ENCODE assay signal across 25 cellular contexts in the genomic region with DNA sequence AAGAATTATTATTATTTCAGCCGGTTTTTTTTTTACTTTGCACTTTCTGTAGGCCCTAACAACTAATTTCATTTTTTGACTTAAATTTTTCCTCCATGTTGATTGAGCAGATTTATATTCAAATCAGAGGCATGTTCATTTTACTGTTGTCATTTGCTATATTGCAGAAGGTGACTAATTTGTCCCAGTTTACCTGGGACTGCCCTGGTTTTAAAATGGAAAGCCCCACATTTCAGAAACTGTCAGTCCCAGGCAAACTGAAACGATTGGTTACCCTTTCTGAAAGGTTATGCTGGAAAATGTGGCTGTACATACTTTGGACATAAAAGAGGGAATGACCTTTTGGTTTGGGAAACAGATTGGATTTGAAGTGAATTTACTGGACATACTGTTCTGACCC.
DNase-seq lines count a peak whose midpoint lies in the region; ATAC-seq, FAIRE-seq and TF ChIP-seq lines count a peak whose summit lies in the region.
"Had no signal": no experiment of that assay in that cellular context is flagged by ENCODE, and none has a peak within 500 bp of the region (broad histone marks: within the 10 kb centered on the region; RNA-seq: fewer than 3 reads in every experiment).

No MANE protein-coding gene starts in this region.

- H3K4me3 Mint-ChIP-seq in activated naive CD8-positive, alpha-beta T cell treated with anti-CD3 and anti-CD28 coated beads, Interleukin-2, amount 50 U/mL, for 24 hours = no peak overlapping the region
- no peak overlapping the region for H3K4me3 Mint-ChIP-seq in activated T-cell treated with anti-CD3 and anti-CD28 coated beads, Interleukin-2, amount 50 U/mL, for 4 hours
- H3K4me3 Mint-ChIP-seq: activated B cell treated with CpG ODN at 0.5 μM for 24 hours; B cell; central memory CD8-positive, alpha-beta T cell; nephron; T-helper 2 cell treated with Interferon-gamma antibody and Interleukin-4, amounts not matched to agents 5 μg/mL and 100 μg/mL, for 36 hours had no signal

- H3K27me3 Mint-ChIP-seq in activated naive CD8-positive, alpha-beta T cell treated with anti-CD3 and anti-CD28 coated beads, Interleukin-2, amount 50 U/mL, for 24 hours = no peaks in the 10 kb centered on the region
- H3K27me3 Mint-ChIP-seq in activated T-cell treated with anti-CD3 and anti-CD28 coated beads, Interleukin-2, amount 50 U/mL, for 4 hours (ENCODE audit: low read depth) = no peaks in the 10 kb centered on the region
- H3K27me3 Mint-ChIP-seq: activated B cell treated with CpG ODN at 0.5 μM for 24 hours; B cell; central memory CD8-positive, alpha-beta T cell had no signal

- H3K9me3 ChIP-seq in pancreas = no peaks in the 10 kb centered on the region
- H3K9me3 ChIP-seq: Caco-2, gastroesophageal sphincter had no signal

- no peaks in the 10 kb centered on the region for H3K36me3 ChIP-seq in pancreas
- H3K36me3 ChIP-seq: gastroesophageal sphincter, Peyer's patch had no signal

- no peak for TF ChIP-seq CTCF in pancreas (IDR thresholded peaks at IDR 0.05)

- peaks cover 14% of the 10 kb centered on the region for H3K9me3 Mint-ChIP-seq in activated naive CD8-positive, alpha-beta T cell treated with anti-CD3 and anti-CD28 coated beads, Interleukin-2, amount 50 U/mL, for 24 hours
- peaks cover 20% of the 10 kb centered on the region for H3K9me3 Mint-ChIP-seq in activated T-cell treated with anti-CD3 and anti-CD28 coated beads, Interleukin-2, amount 50 U/mL, for 4 hours
- H3K9me3 Mint-ChIP-seq: T-helper 2 cell treated with Interferon-gamma antibody and Interleukin-4, amounts not matched to agents 5 μg/mL and 100 μg/mL, for 36 hours had no signal

- no peaks in the 10 kb centered on the region for H3K36me3 Mint-ChIP-seq in activated naive CD8-positive, alpha-beta T cell treated with anti-CD3 and anti-CD28 coated beads, Interleukin-2, amount 50 U/mL, for 24 hours (ENCODE audit: low read depth)
- H3K36me3 Mint-ChIP-seq in activated T-cell treated with anti-CD3 and anti-CD28 coated beads, Interleukin-2, amount 50 U/mL, for 4 hours (ENCODE audit: insufficient read depth) = no peaks in the 10 kb centered on the region

- H3K4me1 Mint-ChIP-seq in activated naive CD8-positive, alpha-beta T cell treated with anti-CD3 and anti-CD28 coated beads, Interleukin-2, amount 50 U/mL, for 24 hours = peaks cover 10% of the 10 kb centered on the region
- H3K4me1 Mint-ChIP-seq in activated T-cell treated with anti-CD3 and anti-CD28 coated beads, Interleukin-2, amount 50 U/mL, for 4 hours (ENCODE audit: low read depth) = no peaks in the 10 kb centered on the region
- H3K4me1 Mint-ChIP-seq: activated B cell treated with CpG ODN at 0.5 μM for 24 hours; B cell; central memory CD8-positive, alpha-beta T cell; nephron had no signal

- no peak overlapping the region for H3K4me3 ChIP-seq in pancreas
- H3K4me3 ChIP-seq: gastroesophageal sphincter, Peyer's patch, psoas muscle had no signal

- H3K27ac ChIP-seq in pancreas = no peak overlapping the region
- H3K27ac ChIP-seq: gastroesophageal sphincter, Peyer's patch, psoas muscle had no signal

- ATAC-seq in GM18867 (IDR thresholded peaks at IDR 0.05; ENCODE audit: unreplicated experiment) (peak; percentile 46), GM21576 (IDR thresholded peaks at IDR 0.05; ENCODE audit: unreplicated experiment) (peak; percentile 50), HG03039 (IDR thresholded peaks at IDR 0.05; ENCODE audit: unreplicated experiment) (peak; percentile 64), pancreas (no peak)
- ATAC-seq in activated naive CD8-positive, alpha-beta T cell treated with anti-CD3 and anti-CD28 coated beads, Interleukin-2, amount 50 U/mL, for 24 hours = peak; percentile 59
- no peak for ATAC-seq in activated T-cell treated with anti-CD3 and anti-CD28 coated beads, Interleukin-2, amount 50 U/mL, for 4 hours
- ATAC-seq: esophagus mucosa, gastroesophageal sphincter, psoas muscle had no signal

- FAIRE-seq in pancreas (lab: Jason Lieb, UNC) = no peak

- intact Hi-C loops in pancreas (cut with DNase I) = no loop called here

- H3K27ac Mint-ChIP-seq in activated naive CD8-positive, alpha-beta T cell treated with anti-CD3 and anti-CD28 coated beads, Interleukin-2, amount 50 U/mL, for 24 hours = no peak overlapping the region
- H3K27ac Mint-ChIP-seq: activated B cell treated with CpG ODN at 0.5 μM for 24 hours; B cell; nephron; T-helper 2 cell treated with Interferon-gamma antibody and Interleukin-4, amounts not matched to agents 5 μg/mL and 100 μg/mL, for 36 hours had no signal

- DNase-seq in activated naive CD8-positive, alpha-beta T cell treated with anti-CD3 and anti-CD28 coated beads, Interleukin-2, amount 50 U/mL, for 24 hours = no peak
- DNase-seq in pancreas (no peak), NCI-H2171 (lab: John Stamatoyannopoulos, UW) (no peak), NCI-H146 treated with DMSO at 0.1 percent for 48 hours (lab: John Stamatoyannopoulos, UW; ENCODE audit: unreplicated experiment) (no peak)
- no peak for DNase-seq in activated T-cell treated with anti-CD3 and anti-CD28 coated beads, Interleukin-2, amount 50 U/mL, for 4 hours
- DNase-seq: activated B cell treated with CpG ODN at 0.5 μM for 24 hours; activated naive CD4-positive, alpha-beta T cell; aorta; Caco-2; Kasumi-1; mesenchymal stem cell; NCI-H1105 treated with DMSO at 0.1 percent for 48 hours; NCI-H82; Peyer's patch; psoas muscle; stimulated activated CD8-positive, alpha-beta memory T cell treated with anti-CD3 and anti-CD28 coated beads, Interleukin-4, amount 100 ng/mL, for 48 hours had no signal

- H3K27me3 ChIP-seq in pancreas = no peaks in the 10 kb centered on the region
- H3K27me3 ChIP-seq: gastroesophageal sphincter, Peyer's patch had no signal

- WGBS in pancreas, 2 donors = 48 to 62% methylated on average over 2 of the region's 2 CpGs

- no peaks in the 10 kb centered on the region for H3K4me1 ChIP-seq in pancreas
- H3K4me1 ChIP-seq: Caco-2, gastroesophageal sphincter, Peyer's patch, psoas muscle had no signal

Comparison
In these comparisons a context has a peak if more than half of its experiments do, and no peak if none do; other contexts are left out.
1. ATAC-seq: peak in GM18867 (single experiment), GM21576 (single experiment), HG03039 (single experiment) and activated naive CD8-positive, alpha-beta T cell treated with anti-CD3 and anti-CD28 coated beads, Interleukin-2, amount 50 U/mL, for 24 hours (single experiment); none in pancreas (0 of 4) and activated T-cell treated with anti-CD3 and anti-CD28 coated beads, Interleukin-2, amount 50 U/mL, for 4 hours (0 of 2).